ENCODE assay signal across 1 cellular context in the genomic region with DNA sequence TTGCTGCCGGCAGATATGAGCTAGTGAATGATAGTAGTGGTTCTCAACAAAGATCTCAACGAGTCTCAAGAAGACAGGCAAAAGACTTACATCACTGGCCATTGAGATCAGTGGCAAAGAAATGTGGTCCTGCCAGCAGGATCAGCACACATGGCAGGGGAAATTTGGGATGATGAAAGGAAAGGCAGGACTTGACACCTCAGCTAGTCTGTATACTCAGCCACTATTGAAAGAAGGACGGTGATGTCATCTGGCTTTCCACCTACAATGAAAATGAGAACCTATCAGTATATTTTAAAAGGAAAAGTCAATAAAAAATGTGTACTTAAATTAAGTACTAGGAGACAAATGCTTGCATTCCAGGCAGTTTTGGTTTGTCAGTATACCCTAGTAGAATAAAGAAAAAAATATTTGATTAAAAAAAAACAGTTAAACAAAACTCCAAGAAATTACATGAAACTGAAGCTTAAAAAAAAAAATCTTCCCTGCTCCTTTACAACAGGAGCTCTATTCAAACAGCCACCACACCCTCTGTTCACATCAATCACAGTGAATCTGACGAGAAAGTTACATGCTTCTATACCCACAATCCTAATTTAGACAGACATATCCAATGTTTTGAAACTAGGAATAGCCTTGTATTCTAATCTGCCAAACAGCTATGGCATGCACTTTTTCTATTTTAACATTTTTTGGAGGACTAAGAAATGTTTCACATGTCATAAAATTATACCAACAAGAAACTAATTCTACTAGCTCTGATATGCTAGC.
TF ChIP-seq lines count a peak whose summit lies in the region.

No MANE protein-coding gene starts in this region.

TF ChIP-seq in GM12878, 131 proteins besides CTCF, POLR2A, EP300 and RAD21:
- TF ChIP-seq CHD4 (IDR thresholded peaks at IDR 0.05) (no peak), ZNF384 (IDR thresholded peaks at IDR 0.05; ENCODE audit: borderline replicate concordance, low read depth, low read length) (no peak), HDGF (IDR thresholded peaks at IDR 0.05) (no peak), EGR1 (IDR thresholded peaks at IDR 0.05; ENCODE audit: borderline replicate concordance in 1 of 2, low read depth in 2 of 2, low read length in 2 of 2) (no peak), FOXM1 (IDR thresholded peaks at IDR 0.05; ENCODE audit: low read depth, low read length) (no peak), POU2F2 (IDR thresholded peaks at IDR 0.05; ENCODE audit: borderline replicate concordance, low read depth, low read length) (no peak), WRNIP1 (IDR thresholded peaks at IDR 0.05; ENCODE audit: borderline replicate concordance, low read depth, low read length) (no peak), KDM1A (IDR thresholded peaks at IDR 0.05; ENCODE audit: borderline replicate concordance) (no peak), MYC (IDR thresholded peaks at IDR 0.05; ENCODE audit: insufficient read depth, insufficient read length, insufficient replicate concordance, low read length, severe bottlenecking) (no peak), HCFC1 (IDR thresholded peaks at IDR 0.05; ENCODE audit: low read length) (no peak)
- TF ChIP-seq, protein P1, sequence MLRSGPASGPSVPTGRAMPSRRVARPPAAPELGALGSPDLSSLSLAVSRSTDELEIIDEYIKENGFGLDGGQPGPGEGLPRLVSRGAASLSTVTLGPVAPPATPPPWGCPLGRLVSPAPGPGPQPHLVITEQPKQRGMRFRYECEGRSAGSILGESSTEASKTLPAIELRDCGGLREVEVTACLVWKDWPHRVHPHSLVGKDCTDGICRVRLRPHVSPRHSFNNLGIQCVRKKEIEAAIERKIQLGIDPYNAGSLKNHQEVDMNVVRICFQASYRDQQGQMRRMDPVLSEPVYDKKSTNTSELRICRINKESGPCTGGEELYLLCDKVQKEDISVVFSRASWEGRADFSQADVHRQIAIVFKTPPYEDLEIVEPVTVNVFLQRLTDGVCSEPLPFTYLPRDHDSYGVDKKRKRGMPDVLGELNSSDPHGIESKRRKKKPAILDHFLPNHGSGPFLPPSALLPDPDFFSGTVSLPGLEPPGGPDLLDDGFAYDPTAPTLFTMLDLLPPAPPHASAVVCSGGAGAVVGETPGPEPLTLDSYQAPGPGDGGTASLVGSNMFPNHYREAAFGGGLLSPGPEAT (IDR thresholded peaks at IDR 0.05; ENCODE audit: low read depth) = no peak
- TF ChIP-seq, protein P2, sequence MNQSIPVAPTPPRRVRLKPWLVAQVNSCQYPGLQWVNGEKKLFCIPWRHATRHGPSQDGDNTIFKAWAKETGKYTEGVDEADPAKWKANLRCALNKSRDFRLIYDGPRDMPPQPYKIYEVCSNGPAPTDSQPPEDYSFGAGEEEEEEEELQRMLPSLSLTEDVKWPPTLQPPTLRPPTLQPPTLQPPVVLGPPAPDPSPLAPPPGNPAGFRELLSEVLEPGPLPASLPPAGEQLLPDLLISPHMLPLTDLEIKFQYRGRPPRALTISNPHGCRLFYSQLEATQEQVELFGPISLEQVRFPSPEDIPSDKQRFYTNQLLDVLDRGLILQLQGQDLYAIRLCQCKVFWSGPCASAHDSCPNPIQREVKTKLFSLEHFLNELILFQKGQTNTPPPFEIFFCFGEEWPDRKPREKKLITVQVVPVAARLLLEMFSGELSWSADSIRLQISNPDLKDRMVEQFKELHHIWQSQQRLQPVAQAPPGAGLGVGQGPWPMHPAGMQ (IDR thresholded peaks at IDR 0.05; ENCODE audit: borderline replicate concordance) = no peak
- TF ChIP-seq, protein P3, sequence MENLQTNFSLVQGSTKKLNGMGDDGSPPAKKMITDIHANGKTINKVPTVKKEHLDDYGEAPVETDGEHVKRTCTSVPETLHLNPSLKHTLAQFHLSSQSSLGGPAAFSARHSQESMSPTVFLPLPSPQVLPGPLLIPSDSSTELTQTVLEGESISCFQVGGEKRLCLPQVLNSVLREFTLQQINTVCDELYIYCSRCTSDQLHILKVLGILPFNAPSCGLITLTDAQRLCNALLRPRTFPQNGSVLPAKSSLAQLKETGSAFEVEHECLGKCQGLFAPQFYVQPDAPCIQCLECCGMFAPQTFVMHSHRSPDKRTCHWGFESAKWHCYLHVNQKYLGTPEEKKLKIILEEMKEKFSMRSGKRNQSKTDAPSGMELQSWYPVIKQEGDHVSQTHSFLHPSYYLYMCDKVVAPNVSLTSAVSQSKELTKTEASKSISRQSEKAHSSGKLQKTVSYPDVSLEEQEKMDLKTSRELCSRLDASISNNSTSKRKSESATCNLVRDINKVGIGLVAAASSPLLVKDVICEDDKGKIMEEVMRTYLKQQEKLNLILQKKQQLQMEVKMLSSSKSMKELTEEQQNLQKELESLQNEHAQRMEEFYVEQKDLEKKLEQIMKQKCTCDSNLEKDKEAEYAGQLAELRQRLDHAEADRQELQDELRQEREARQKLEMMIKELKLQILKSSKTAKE (IDR thresholded peaks at IDR 0.05; ENCODE audit: low read depth, poor library complexity, severe bottlenecking) = no peak
- TF ChIP-seq, protein P4, sequence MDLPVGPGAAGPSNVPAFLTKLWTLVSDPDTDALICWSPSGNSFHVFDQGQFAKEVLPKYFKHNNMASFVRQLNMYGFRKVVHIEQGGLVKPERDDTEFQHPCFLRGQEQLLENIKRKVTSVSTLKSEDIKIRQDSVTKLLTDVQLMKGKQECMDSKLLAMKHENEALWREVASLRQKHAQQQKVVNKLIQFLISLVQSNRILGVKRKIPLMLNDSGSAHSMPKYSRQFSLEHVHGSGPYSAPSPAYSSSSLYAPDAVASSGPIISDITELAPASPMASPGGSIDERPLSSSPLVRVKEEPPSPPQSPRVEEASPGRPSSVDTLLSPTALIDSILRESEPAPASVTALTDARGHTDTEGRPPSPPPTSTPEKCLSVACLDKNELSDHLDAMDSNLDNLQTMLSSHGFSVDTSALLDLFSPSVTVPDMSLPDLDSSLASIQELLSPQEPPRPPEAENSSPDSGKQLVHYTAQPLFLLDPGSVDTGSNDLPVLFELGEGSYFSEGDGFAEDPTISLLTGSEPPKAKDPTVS (IDR thresholded peaks at IDR 0.05; ENCODE audit: low read depth, low read length) = no peak
- TF ChIP-seq, protein P5, sequence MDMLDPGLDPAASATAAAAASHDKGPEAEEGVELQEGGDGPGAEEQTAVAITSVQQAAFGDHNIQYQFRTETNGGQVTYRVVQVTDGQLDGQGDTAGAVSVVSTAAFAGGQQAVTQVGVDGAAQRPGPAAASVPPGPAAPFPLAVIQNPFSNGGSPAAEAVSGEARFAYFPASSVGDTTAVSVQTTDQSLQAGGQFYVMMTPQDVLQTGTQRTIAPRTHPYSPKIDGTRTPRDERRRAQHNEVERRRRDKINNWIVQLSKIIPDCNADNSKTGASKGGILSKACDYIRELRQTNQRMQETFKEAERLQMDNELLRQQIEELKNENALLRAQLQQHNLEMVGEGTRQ (IDR thresholded peaks at IDR 0.05; ENCODE audit: borderline replicate concordance, low read depth, low read length) = no peak
- TF ChIP-seq, protein P6, sequence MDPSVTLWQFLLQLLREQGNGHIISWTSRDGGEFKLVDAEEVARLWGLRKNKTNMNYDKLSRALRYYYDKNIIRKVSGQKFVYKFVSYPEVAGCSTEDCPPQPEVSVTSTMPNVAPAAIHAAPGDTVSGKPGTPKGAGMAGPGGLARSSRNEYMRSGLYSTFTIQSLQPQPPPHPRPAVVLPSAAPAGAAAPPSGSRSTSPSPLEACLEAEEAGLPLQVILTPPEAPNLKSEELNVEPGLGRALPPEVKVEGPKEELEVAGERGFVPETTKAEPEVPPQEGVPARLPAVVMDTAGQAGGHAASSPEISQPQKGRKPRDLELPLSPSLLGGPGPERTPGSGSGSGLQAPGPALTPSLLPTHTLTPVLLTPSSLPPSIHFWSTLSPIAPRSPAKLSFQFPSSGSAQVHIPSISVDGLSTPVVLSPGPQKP (IDR thresholded peaks at IDR 0.05; ENCODE audit: low read depth, low read length) = no peak
TF ChIP-seq in GM12878: peak in this region for 0.
